In the genomic region with DNA sequence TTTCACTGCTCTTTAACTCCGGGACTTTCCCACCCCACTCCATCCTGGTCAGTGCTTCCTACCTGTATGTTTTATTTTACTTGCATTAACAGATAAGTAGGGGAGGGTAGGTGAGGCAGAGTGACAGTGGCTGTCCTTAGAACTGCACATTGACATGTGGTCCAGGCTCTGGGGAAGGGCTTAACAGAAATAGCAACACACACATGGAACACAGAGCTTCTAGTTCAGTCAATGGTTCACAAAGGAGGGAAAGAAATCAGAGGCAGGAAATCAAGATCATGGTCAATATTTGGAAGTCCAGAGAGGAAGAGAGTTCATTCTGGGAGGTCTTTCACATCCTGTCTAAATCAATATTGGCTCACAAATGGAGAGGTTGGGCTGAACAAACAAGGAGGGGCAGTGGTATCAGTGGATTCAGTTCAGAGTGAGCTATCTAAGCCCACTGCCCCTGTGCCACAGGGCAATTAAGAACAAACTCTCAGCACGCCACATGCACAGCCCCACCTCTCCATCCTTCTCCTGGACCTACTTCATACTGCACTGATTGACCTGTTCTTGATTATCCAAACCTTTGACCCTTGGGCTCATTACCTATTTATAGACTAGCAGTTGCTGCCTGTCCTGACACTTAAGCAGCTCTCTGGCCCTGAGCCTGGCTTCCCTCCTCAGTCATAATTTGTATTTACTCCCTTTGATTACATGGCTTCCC, we compare ENCODE assay signal across 1 cellular context.
TF ChIP-seq lines count a peak whose summit lies in the region.

No MANE protein-coding gene starts in this region.

TF ChIP-seq in HepG2, 621 proteins besides CTCF, POLR2A, EP300 and RAD21 (continued from another document and continues in another):
- TF ChIP-seq AKNA (CRISPR knock-in tag; IDR thresholded peaks at IDR 0.05; ENCODE audit: borderline replicate concordance) = no peak
- no peak for TF ChIP-seq ZFAT (CRISPR knock-in tag; conservative IDR thresholded peaks at IDR 0.05)
- 0 out of 2 replicates have a peak, but pooled peaks have one; percentile 51 for TF ChIP-seq KMT2B (CRISPR knock-in tag; IDR thresholded peaks at IDR 0.05)
- TF ChIP-seq MBD4 (IDR thresholded peaks at IDR 0.05; ENCODE audit: borderline replicate concordance, low read length) = peak; percentile 97
- no peak for TF ChIP-seq SRSF9 (IDR thresholded peaks at IDR 0.05; ENCODE audit: borderline replicate concordance, insufficient read depth, low read depth, low read length, poor library complexity, severe bottlenecking)
- TF ChIP-seq ZNF75D (CRISPR knock-in tag; IDR thresholded peaks at IDR 0.05; ENCODE audit: borderline replicate concordance) = no peak
- no peak for TF ChIP-seq ZNF720 (CRISPR knock-in tag; IDR thresholded peaks at IDR 0.05)
- TF ChIP-seq JUN (CRISPR knock-in tag; IDR thresholded peaks at IDR 0.05) = 0 out of 2 replicates have a peak, but pooled peaks have one; percentile 52
- TF ChIP-seq ATF3 (CRISPR knock-in tag; IDR thresholded peaks at IDR 0.05) = no peak; the same call in 1 of the 2 replicates
- TF ChIP-seq, protein P1, sequence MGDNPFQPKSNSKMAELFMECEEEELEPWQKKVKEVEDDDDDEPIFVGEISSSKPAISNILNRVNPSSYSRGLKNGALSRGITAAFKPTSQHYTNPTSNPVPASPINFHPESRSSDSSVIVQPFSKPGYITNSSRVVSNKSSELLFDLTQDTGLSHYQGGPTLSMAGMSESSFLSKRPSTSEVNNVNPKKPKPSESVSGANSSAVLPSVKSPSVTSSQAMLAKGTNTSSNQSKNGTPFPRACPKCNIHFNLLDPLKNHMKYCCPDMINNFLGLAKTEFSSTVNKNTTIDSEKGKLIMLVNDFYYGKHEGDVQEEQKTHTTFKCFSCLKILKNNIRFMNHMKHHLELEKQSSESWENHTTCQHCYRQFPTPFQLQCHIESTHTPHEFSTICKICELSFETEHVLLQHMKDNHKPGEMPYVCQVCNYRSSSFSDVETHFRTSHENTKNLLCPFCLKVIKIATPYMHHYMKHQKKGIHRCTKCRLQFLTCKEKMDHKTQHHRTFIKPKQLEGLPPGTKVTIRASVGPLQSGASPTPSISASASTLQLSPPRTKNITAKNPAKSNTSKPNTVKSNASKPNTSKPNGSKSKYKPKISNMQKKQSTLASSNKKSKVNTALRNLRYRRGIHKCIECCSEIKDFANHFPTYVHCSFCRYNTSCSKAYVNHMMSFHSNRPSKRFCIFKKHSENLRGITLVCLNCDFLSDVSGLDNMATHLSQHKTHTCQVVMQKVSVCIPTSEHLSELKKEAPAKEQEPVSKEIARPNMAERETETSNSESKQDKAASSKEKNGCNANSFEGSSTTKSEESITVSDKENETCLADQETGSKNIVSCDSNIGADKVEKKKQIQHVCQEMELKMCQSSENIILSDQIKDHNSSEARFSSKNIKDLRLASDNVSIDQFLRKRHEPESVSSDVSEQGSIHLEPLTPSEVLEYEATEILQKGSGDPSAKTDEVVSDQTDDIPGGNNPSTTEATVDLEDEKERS (CRISPR knock-in tag; IDR thresholded peaks at IDR 0.05) = no peak
- peak; percentile 99 for TF ChIP-seq FOXA1 (IDR thresholded peaks at IDR 0.05)
- TF ChIP-seq FOXA1 (CRISPR knock-in tag; IDR thresholded peaks at IDR 0.05) = peak; percentile 99
- TF ChIP-seq ZNF33A (CRISPR knock-in tag; IDR thresholded peaks at IDR 0.05; ENCODE audit: borderline replicate concordance) = no peak
- no peak for TF ChIP-seq ZNF800 (CRISPR knock-in tag; IDR thresholded peaks at IDR 0.05)
- TF ChIP-seq JUND (CRISPR knock-in tag; IDR thresholded peaks at IDR 0.05) = peak; percentile 74
- peak; percentile 100 for TF ChIP-seq HDAC2 (CRISPR knock-in tag; IDR thresholded peaks at IDR 0.05)
- no peak for TF ChIP-seq FOXM1 (CRISPR knock-in tag; IDR thresholded peaks at IDR 0.05)
- peak; percentile 97 for TF ChIP-seq ZBTB7B (CRISPR knock-in tag; IDR thresholded peaks at IDR 0.05)
- peak; percentile 95 for TF ChIP-seq FOXJ3 (CRISPR knock-in tag; IDR thresholded peaks at IDR 0.05; ENCODE audit: borderline replicate concordance)
- TF ChIP-seq ZNF563 (CRISPR knock-in tag; IDR thresholded peaks at IDR 0.05) = peak; percentile 43; the same call in 1 of the 2 replicates
- no peak for TF ChIP-seq AKAP8 (CRISPR knock-in tag; IDR thresholded peaks at IDR 0.05)
- peak; percentile 99 for TF ChIP-seq HHEX (CRISPR knock-in tag; IDR thresholded peaks at IDR 0.05)
- TF ChIP-seq SKI (IDR thresholded peaks at IDR 0.05; ENCODE audit: partially characterized antibody) = peak; percentile 90
- no peak for TF ChIP-seq BRCA1 (CRISPR knock-in tag; IDR thresholded peaks at IDR 0.05)
- TF ChIP-seq ZNF121 (CRISPR knock-in tag; IDR thresholded peaks at IDR 0.05) = no peak
- peak; percentile 66; the same call in 1 of the 2 replicates for TF ChIP-seq ZNF749 (CRISPR knock-in tag; IDR thresholded peaks at IDR 0.05; ENCODE audit: borderline replicate concordance)
- no peak for TF ChIP-seq ELF4 (CRISPR knock-in tag; IDR thresholded peaks at IDR 0.05; ENCODE audit: borderline replicate concordance)
- no peak for TF ChIP-seq SNAI1 (CRISPR knock-in tag; IDR thresholded peaks at IDR 0.05; ENCODE audit: borderline replicate concordance)
- peak; percentile 89 for TF ChIP-seq TGIF2 (CRISPR knock-in tag; IDR thresholded peaks at IDR 0.05)
- peak; percentile 99 for TF ChIP-seq PAXIP1 (CRISPR knock-in tag; conservative IDR thresholded peaks at IDR 0.05)
- TF ChIP-seq ERF (CRISPR knock-in tag; IDR thresholded peaks at IDR 0.05) = peak; percentile 96
- peak; percentile 82; the same call in 1 of the 2 replicates for TF ChIP-seq ZNF543 (CRISPR knock-in tag; IDR thresholded peaks at IDR 0.05)
- no peak for TF ChIP-seq IRX3 (CRISPR knock-in tag; IDR thresholded peaks at IDR 0.05; ENCODE audit: borderline replicate concordance, low read depth)
- no peak for TF ChIP-seq NFKB2 (CRISPR knock-in tag; IDR thresholded peaks at IDR 0.05; ENCODE audit: borderline replicate concordance)
- TF ChIP-seq HMGXB4 (CRISPR knock-in tag; IDR thresholded peaks at IDR 0.05; ENCODE audit: borderline replicate concordance in 1 of 2, low read depth in 1 of 2) = peak in 1 of 2 experiments; percentile 70; a peak in 2 of 4 replicates
- peak; percentile 57; the same call in 1 of the 2 replicates for TF ChIP-seq ZNF251 (CRISPR knock-in tag; IDR thresholded peaks at IDR 0.05)
- no peak for TF ChIP-seq HNRNPUL1 (IDR thresholded peaks at IDR 0.05; ENCODE audit: low read depth, low read length)
- TF ChIP-seq PHF8 (CRISPR knock-in tag; IDR thresholded peaks at IDR 0.05) = 0 out of 2 replicates have a peak, but pooled peaks have one; percentile 23
- TF ChIP-seq MAZ (IDR thresholded peaks at IDR 0.05; ENCODE audit: borderline replicate concordance, low read depth, low read length) = no peak
- TF ChIP-seq MAZ (CRISPR knock-in tag; IDR thresholded peaks at IDR 0.05; ENCODE audit: low read depth) = no peak
- peak; percentile 64; the same call in 1 of the 2 replicates for TF ChIP-seq TCF7L2 (IDR thresholded peaks at IDR 0.05; ENCODE audit: low read depth, low read length)
- no peak for TF ChIP-seq E2F2 (CRISPR knock-in tag; IDR thresholded peaks at IDR 0.05; ENCODE audit: borderline replicate concordance)
- TF ChIP-seq, protein P2, sequence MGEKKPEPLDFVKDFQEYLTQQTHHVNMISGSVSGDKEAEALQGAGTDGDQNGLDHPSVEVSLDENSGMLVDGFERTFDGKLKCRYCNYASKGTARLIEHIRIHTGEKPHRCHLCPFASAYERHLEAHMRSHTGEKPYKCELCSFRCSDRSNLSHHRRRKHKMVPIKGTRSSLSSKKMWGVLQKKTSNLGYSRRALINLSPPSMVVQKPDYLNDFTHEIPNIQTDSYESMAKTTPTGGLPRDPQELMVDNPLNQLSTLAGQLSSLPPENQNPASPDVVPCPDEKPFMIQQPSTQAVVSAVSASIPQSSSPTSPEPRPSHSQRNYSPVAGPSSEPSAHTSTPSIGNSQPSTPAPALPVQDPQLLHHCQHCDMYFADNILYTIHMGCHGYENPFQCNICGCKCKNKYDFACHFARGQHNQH (CRISPR knock-in tag; IDR thresholded peaks at IDR 0.05) = peak; percentile 93
- no peak for TF ChIP-seq CHD2 (IDR thresholded peaks at IDR 0.05; ENCODE audit: low read depth, low read length)
